ENCODE assay signal across 1 cellular context in genomic region chr4:152591361-152591760, GRCh38.
TF ChIP-seq lines count a peak whose summit lies in the region.

No MANE protein-coding gene starts in this region.

TF ChIP-seq in SK-N-SH, 30 proteins besides CTCF, POLR2A, EP300 and RAD21 (continued from another document):
- TF ChIP-seq, protein P1, sequence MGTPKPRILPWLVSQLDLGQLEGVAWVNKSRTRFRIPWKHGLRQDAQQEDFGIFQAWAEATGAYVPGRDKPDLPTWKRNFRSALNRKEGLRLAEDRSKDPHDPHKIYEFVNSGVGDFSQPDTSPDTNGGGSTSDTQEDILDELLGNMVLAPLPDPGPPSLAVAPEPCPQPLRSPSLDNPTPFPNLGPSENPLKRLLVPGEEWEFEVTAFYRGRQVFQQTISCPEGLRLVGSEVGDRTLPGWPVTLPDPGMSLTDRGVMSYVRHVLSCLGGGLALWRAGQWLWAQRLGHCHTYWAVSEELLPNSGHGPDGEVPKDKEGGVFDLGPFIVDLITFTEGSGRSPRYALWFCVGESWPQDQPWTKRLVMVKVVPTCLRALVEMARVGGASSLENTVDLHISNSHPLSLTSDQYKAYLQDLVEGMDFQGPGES (IDR thresholded peaks at IDR 0.05; ENCODE audit: low read depth, low read length): no peak
- TF ChIP-seq TEAD4 (IDR thresholded peaks at IDR 0.05; ENCODE audit: borderline replicate concordance, insufficient read depth) (no peak), FOXJ3 (CRISPR knock-in tag; IDR thresholded peaks at IDR 0.05) (no peak), ZBTB33 (IDR thresholded peaks at IDR 0.05; ENCODE audit: borderline replicate concordance, low read depth) (no peak), GABPA (IDR thresholded peaks at IDR 0.05; ENCODE audit: low read depth) (no peak), GATA2 (CRISPR knock-in tag; IDR thresholded peaks at IDR 0.05) (no peak), MEF2A (IDR thresholded peaks at IDR 0.05; ENCODE audit: borderline replicate concordance, low read depth) (no peak), TCF12 (IDR thresholded peaks at IDR 0.05) (no peak), JUND (IDR thresholded peaks at IDR 0.05) (no peak), SIN3A (IDR thresholded peaks at IDR 0.05; ENCODE audit: borderline replicate concordance, low read depth, low read length) (no peak), TAF1 (IDR thresholded peaks at IDR 0.05; ENCODE audit: borderline replicate concordance, low read depth, low read length) (no peak)
- TF ChIP-seq, protein P2, sequence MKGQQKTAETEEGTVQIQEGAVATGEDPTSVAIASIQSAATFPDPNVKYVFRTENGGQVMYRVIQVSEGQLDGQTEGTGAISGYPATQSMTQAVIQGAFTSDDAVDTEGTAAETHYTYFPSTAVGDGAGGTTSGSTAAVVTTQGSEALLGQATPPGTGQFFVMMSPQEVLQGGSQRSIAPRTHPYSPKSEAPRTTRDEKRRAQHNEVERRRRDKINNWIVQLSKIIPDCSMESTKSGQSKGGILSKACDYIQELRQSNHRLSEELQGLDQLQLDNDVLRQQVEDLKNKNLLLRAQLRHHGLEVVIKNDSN (IDR thresholded peaks at IDR 0.05; ENCODE audit: borderline replicate concordance, low read depth): no peak
- TF ChIP-seq, protein P3, sequence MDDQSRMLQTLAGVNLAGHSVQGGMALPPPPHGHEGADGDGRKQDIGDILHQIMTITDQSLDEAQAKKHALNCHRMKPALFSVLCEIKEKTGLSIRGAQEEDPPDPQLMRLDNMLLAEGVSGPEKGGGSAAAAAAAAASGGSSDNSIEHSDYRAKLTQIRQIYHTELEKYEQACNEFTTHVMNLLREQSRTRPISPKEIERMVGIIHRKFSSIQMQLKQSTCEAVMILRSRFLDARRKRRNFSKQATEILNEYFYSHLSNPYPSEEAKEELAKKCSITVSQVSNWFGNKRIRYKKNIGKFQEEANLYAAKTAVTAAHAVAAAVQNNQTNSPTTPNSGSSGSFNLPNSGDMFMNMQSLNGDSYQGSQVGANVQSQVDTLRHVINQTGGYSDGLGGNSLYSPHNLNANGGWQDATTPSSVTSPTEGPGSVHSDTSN (IDR thresholded peaks at IDR 0.05): no peak
